Comparison of ENCODE assay signal across 2 cellular contexts in the genomic region with DNA sequence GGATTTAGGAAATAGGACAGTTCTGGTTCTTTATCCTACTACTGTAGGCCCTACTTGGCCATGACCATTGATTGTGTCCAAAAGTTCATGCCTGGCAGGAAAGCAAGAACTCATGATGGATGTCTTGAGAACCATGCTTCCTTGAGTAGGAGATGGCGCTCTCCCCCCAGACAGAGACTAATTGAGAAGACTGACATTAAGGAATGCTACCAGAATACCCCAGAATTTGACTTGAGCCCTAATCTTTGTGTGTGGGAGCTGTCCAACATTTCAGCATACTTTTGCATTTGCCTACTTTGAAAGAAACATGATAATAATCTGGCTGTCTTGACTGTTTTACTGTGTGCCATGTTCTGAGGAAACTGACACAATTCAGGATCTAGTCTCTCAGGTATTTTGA.
TF ChIP-seq lines count a peak whose summit lies in the region.

No MANE protein-coding gene starts in this region.

TF ChIP-seq in HCT116, 20 proteins besides CTCF, POLR2A, EP300 and RAD21:
- TF ChIP-seq ZNF274 (IDR thresholded peaks at IDR 0.05; ENCODE audit: low read depth, low read length) (no peak), FOSL1 (IDR thresholded peaks at IDR 0.05; ENCODE audit: low read depth) (no peak), ELF1 (IDR thresholded peaks at IDR 0.05; ENCODE audit: borderline replicate concordance, low read depth) (no peak)
- TF ChIP-seq, protein P1, sequence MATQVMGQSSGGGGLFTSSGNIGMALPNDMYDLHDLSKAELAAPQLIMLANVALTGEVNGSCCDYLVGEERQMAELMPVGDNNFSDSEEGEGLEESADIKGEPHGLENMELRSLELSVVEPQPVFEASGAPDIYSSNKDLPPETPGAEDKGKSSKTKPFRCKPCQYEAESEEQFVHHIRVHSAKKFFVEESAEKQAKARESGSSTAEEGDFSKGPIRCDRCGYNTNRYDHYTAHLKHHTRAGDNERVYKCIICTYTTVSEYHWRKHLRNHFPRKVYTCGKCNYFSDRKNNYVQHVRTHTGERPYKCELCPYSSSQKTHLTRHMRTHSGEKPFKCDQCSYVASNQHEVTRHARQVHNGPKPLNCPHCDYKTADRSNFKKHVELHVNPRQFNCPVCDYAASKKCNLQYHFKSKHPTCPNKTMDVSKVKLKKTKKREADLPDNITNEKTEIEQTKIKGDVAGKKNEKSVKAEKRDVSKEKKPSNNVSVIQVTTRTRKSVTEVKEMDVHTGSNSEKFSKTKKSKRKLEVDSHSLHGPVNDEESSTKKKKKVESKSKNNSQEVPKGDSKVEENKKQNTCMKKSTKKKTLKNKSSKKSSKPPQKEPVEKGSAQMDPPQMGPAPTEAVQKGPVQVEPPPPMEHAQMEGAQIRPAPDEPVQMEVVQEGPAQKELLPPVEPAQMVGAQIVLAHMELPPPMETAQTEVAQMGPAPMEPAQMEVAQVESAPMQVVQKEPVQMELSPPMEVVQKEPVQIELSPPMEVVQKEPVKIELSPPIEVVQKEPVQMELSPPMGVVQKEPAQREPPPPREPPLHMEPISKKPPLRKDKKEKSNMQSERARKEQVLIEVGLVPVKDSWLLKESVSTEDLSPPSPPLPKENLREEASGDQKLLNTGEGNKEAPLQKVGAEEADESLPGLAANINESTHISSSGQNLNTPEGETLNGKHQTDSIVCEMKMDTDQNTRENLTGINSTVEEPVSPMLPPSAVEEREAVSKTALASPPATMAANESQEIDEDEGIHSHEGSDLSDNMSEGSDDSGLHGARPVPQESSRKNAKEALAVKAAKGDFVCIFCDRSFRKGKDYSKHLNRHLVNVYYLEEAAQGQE (IDR thresholded peaks at IDR 0.05; ENCODE audit: low read depth) = peak; percentile 71

TF ChIP-seq in K562, 482 proteins besides CTCF, POLR2A, EP300 and RAD21:
- TF ChIP-seq, protein P2, sequence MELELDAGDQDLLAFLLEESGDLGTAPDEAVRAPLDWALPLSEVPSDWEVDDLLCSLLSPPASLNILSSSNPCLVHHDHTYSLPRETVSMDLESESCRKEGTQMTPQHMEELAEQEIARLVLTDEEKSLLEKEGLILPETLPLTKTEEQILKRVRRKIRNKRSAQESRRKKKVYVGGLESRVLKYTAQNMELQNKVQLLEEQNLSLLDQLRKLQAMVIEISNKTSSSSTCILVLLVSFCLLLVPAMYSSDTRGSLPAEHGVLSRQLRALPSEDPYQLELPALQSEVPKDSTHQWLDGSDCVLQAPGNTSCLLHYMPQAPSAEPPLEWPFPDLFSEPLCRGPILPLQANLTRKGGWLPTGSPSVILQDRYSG (tag; conservative IDR thresholded peaks at IDR 0.05; ENCODE audit: low read depth) = peak; percentile 81; the same call in 1 of the 2 replicates
- TF ChIP-seq ZNF175 (CRISPR knock-in tag; IDR thresholded peaks at IDR 0.05; ENCODE audit: low read depth) (0 out of 2 replicates have a peak, but pooled peaks have one; percentile 22), HDAC2 (IDR thresholded peaks at IDR 0.05) (peak; percentile 55; the same call in 1 of the 2 replicates), EHMT2 (IDR thresholded peaks at IDR 0.05) (peak; percentile 99), MIER1 (IDR thresholded peaks at IDR 0.05; ENCODE audit: low read depth) (peak; percentile 97), ZNF766 (CRISPR knock-in tag; conservative IDR thresholded peaks at IDR 0.05) (peak; percentile 89), CXXC5 (CRISPR knock-in tag; IDR thresholded peaks at IDR 0.05) (0 out of 2 replicates have a peak, but pooled peaks have one; percentile 26), CAMTA2 (CRISPR knock-in tag; conservative IDR thresholded peaks at IDR 0.05) (no peak), NR2F6 (CRISPR knock-in tag; IDR thresholded peaks at IDR 0.05) (no peak), SUPT5H (IDR thresholded peaks at IDR 0.05) (no peak), TSC22D4 (tag; IDR thresholded peaks at IDR 0.05) (no peak), MEF2D (tag; conservative IDR thresholded peaks at IDR 0.05; ENCODE audit: low read depth) (peak; percentile 49; the same call in 1 of the 2 replicates), JUND (IDR thresholded peaks at IDR 0.05; ENCODE audit: borderline replicate concordance, low read depth, low read length) (no peak), JUND (tag; IDR thresholded peaks at IDR 0.05; ENCODE audit: borderline replicate concordance, low read depth, low read length) (peak; percentile 45; the same call in 2 of the 3 replicates)
- TF ChIP-seq, protein P3, sequence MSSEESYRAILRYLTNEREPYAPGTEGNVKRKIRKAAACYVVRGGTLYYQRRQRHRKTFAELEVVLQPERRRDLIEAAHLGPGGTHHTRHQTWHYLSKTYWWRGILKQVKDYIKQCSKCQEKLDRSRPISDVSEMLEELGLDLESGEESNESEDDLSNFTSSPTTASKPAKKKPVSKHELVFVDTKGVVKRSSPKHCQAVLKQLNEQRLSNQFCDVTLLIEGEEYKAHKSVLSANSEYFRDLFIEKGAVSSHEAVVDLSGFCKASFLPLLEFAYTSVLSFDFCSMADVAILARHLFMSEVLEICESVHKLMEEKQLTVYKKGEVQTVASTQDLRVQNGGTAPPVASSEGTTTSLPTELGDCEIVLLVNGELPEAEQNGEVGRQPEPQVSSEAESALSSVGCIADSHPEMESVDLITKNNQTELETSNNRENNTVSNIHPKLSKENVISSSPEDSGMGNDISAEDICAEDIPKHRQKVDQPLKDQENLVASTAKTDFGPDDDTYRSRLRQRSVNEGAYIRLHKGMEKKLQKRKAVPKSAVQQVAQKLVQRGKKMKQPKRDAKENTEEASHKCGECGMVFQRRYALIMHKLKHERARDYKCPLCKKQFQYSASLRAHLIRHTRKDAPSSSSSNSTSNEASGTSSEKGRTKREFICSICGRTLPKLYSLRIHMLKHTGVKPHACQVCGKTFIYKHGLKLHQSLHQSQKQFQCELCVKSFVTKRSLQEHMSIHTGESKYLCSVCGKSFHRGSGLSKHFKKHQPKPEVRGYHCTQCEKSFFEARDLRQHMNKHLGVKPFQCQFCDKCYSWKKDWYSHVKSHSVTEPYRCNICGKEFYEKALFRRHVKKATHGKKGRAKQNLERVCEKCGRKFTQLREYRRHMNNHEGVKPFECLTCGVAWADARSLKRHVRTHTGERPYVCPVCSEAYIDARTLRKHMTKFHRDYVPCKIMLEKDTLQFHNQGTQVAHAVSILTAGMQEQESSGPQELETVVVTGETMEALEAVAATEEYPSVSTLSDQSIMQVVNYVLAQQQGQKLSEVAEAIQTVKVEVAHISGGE (CRISPR knock-in tag; IDR thresholded peaks at IDR 0.05) = peak in 1 of 3 experiments; percentile 29; a peak in 1 of 6 replicates
- TF ChIP-seq, protein P1 (CRISPR knock-in tag; IDR thresholded peaks at IDR 0.05; ENCODE audit: low read depth) = peak; percentile 95
- TF ChIP-seq, protein P4, sequence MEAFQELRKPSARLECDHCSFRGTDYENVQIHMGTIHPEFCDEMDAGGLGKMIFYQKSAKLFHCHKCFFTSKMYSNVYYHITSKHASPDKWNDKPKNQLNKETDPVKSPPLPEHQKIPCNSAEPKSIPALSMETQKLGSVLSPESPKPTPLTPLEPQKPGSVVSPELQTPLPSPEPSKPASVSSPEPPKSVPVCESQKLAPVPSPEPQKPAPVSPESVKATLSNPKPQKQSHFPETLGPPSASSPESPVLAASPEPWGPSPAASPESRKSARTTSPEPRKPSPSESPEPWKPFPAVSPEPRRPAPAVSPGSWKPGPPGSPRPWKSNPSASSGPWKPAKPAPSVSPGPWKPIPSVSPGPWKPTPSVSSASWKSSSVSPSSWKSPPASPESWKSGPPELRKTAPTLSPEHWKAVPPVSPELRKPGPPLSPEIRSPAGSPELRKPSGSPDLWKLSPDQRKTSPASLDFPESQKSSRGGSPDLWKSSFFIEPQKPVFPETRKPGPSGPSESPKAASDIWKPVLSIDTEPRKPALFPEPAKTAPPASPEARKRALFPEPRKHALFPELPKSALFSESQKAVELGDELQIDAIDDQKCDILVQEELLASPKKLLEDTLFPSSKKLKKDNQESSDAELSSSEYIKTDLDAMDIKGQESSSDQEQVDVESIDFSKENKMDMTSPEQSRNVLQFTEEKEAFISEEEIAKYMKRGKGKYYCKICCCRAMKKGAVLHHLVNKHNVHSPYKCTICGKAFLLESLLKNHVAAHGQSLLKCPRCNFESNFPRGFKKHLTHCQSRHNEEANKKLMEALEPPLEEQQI (IDR thresholded peaks at IDR 0.05) = peak; percentile 64; the same call in 1 of the 2 replicates
- TF ChIP-seq, protein P5, sequence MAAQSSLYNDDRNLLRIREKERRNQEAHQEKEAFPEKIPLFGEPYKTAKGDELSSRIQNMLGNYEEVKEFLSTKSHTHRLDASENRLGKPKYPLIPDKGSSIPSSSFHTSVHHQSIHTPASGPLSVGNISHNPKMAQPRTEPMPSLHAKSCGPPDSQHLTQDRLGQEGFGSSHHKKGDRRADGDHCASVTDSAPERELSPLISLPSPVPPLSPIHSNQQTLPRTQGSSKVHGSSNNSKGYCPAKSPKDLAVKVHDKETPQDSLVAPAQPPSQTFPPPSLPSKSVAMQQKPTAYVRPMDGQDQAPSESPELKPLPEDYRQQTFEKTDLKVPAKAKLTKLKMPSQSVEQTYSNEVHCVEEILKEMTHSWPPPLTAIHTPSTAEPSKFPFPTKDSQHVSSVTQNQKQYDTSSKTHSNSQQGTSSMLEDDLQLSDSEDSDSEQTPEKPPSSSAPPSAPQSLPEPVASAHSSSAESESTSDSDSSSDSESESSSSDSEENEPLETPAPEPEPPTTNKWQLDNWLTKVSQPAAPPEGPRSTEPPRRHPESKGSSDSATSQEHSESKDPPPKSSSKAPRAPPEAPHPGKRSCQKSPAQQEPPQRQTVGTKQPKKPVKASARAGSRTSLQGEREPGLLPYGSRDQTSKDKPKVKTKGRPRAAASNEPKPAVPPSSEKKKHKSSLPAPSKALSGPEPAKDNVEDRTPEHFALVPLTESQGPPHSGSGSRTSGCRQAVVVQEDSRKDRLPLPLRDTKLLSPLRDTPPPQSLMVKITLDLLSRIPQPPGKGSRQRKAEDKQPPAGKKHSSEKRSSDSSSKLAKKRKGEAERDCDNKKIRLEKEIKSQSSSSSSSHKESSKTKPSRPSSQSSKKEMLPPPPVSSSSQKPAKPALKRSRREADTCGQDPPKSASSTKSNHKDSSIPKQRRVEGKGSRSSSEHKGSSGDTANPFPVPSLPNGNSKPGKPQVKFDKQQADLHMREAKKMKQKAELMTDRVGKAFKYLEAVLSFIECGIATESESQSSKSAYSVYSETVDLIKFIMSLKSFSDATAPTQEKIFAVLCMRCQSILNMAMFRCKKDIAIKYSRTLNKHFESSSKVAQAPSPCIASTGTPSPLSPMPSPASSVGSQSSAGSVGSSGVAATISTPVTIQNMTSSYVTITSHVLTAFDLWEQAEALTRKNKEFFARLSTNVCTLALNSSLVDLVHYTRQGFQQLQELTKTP (IDR thresholded peaks at IDR 0.05; ENCODE audit: low read depth in 1 of 2, partially characterized antibody in 2 of 2) = peak in 1 of 2 experiments; percentile 79
- TF ChIP-seq, protein P6, sequence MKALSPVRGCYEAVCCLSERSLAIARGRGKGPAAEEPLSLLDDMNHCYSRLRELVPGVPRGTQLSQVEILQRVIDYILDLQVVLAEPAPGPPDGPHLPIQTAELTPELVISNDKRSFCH (CRISPR knock-in tag; IDR thresholded peaks at IDR 0.05) = no peak
- TF ChIP-seq, protein P6 (tag; IDR thresholded peaks at IDR 0.05) = peak; percentile 41; the same call in 1 of the 2 replicates
- TF ChIP-seq, protein P7, sequence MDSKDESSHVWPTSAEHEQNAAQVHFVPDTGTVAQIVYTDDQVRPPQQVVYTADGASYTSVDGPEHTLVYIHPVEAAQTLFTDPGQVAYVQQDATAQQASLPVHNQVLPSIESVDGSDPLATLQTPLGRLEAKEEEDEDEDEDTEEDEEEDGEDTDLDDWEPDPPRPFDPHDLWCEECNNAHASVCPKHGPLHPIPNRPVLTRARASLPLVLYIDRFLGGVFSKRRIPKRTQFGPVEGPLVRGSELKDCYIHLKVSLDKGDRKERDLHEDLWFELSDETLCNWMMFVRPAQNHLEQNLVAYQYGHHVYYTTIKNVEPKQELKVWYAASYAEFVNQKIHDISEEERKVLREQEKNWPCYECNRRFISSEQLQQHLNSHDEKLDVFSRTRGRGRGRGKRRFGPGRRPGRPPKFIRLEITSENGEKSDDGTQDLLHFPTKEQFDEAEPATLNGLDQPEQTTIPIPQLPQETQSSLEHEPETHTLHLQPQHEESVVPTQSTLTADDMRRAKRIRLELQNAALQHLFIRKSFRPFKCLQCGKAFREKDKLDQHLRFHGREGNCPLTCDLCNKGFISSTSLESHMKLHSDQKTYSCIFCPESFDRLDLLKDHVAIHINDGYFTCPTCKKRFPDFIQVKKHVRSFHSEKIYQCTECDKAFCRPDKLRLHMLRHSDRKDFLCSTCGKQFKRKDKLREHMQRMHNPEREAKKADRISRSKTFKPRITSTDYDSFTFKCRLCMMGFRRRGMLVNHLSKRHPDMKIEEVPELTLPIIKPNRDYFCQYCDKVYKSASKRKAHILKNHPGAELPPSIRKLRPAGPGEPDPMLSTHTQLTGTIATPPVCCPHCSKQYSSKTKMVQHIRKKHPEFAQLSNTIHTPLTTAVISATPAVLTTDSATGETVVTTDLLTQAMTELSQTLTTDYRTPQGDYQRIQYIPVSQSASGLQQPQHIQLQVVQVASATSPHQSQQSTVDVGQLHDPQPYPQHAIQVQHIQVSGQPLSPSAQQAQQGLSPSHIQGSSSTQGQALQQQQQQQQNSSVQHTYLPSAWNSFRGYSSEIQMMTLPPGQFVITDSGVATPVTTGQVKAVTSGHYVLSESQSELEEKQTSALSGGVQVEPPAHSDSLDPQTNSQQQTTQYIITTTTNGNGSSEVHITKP (IDR thresholded peaks at IDR 0.05; ENCODE audit: partially characterized antibody) = no peak
